ENCODE assay signal across 9 cellular contexts in the genomic region with DNA sequence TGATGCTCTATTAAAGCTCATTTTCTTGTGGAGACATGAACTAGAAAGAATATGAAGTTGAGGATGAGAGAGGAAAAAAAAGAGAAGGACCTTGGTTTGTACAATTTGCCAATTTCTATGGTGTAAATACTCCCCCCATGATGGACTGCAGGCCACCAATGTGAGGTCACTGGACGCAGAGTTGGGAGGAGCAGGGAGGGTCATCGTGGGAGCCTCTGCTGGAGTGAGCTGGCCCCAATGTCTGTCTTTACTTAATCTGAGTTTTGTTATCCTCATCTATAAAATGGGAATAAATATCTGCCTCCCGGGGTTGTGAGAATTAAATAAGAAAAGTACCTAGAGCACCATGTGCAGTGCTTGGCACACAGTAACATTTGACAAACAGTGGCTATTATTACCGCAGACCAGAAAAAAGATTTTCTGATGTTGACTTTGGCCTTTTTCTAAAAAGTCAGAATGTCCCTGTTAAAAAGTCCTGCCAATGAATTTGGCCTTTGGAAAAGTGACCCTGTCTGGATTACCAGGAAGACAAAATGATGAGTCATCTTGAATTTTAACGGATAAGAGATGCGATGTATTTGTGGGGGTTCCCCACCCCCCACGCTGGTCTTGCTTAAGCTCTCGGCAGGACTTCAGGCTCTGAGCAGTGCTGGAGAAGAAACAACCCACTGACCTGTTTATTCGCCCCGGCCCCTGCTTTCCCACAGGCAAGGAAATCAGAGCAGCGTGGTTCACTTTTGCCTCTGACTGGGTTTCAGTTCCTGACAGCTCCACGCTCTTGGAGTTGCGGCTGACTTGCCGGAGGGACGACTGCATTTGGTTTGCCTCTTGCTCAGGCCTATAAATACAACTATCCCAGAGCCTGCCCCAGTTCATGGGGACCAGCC. TPM values are rescaled to one million over a fixed set of nuclear protein-coding genes. Genes with fewer than 3 reads are reported as not detected.
A peak's percentile ranks its signal among the peaks of the same experiment; 100 is the strongest.
DNase-seq lines count a peak whose midpoint lies in the region; ATAC-seq and TF ChIP-seq lines count a peak whose summit lies in the region.
"Had no signal": no experiment of that assay in that cellular context is flagged by ENCODE, and none has a peak within 500 bp of the region (broad histone marks: within the 10 kb centered on the region; RNA-seq: fewer than 3 reads in every experiment).

No MANE protein-coding gene starts in this region.

- DNase-seq in LNCaP clone FGC (ENCODE audit: low read depth) (peak; percentile 62), dedifferentiated amniotic fluid mesenchymal stem cell (ENCODE audit: extremely low spot score) (peak; percentile 42), lower leg skin (ENCODE audit: low spot score in 2 of 2) (peak; percentile 74 to 93), thoracic aorta (ENCODE audit: low spot score) (peak; percentile 62), iPS-NIHi7 (ENCODE audit: extremely low spot score) (no peak)

- H3K27ac ChIP-seq in thoracic aorta: peak overlapping the region; percentile 54

- H3K4me3 ChIP-seq in LNCaP clone FGC (ENCODE audit: low read depth, low read length) (no peak overlapping the region), lower leg skin (ENCODE audit: low read depth, poor library complexity, severe bottlenecking) (no peak overlapping the region), thoracic aorta (peak overlapping the region; percentile 16)
- H3K4me3 ChIP-seq: dorsolateral prefrontal cortex had no signal

- no peaks in the 10 kb centered on the region for H3K36me3 ChIP-seq in thoracic aorta

- intact Hi-C loops in lower leg skin (cut with DNase I; ENCODE audit: low total_unique reads): no loop called here

- TF ChIP-seq POLR2A in lower leg skin (IDR thresholded peaks at IDR 0.05): no peak

- WGBS in lower leg skin, 2 donors: 54 to 56% methylated on average over 15 of the region's 15 CpGs

- H3K4me1 ChIP-seq in thoracic aorta (ENCODE audit: control insufficient read depth in 1 of 2, low read depth in 2 of 2): peaks cover 29 to 69% of the 10 kb centered on the region in 2 donors

- no peaks in the 10 kb centered on the region for H3K27me3 ChIP-seq in thoracic aorta (replicated peaks; ENCODE audit: insufficient read depth)
- H3K27me3 ChIP-seq: dorsolateral prefrontal cortex had no signal

- peak; percentile 76 for ATAC-seq in thoracic aorta (ENCODE audit: insufficient number of reproducible peaks, low FRiP score, low read depth)
- no peak for ATAC-seq in GM18909 (IDR thresholded peaks at IDR 0.05; ENCODE audit: poor library complexity, unreplicated experiment)
- ATAC-seq in HG03045 (IDR thresholded peaks at IDR 0.05; ENCODE audit: unreplicated experiment): no peak
- no peak for ATAC-seq in HG03108 (IDR thresholded peaks at IDR 0.05; ENCODE audit: unreplicated experiment)

- no peak for TF ChIP-seq CTCF in LNCaP clone FGC (IDR thresholded peaks at IDR 0.05; ENCODE audit: control insufficient read depth, extremely low read depth, insufficient read depth)
- TF ChIP-seq CTCF in lower leg skin (IDR thresholded peaks at IDR 0.05): no peak
- no peak for TF ChIP-seq CTCF in thoracic aorta (IDR thresholded peaks at IDR 0.05)

- no peaks in the 10 kb centered on the region for H3K9me3 ChIP-seq in thoracic aorta

RNA-seq across cellular contexts. Expression of a gene that starts 50.3 kb away (rescaled TPM):
- 100 to 1,000 TPM; 189 to 423 (median 301) TPM for total RNA-seq in lower leg skin
- 100 to 1,000 TPM; 188 to 311 TPM for total RNA-seq in thoracic aorta
